In genomic region chr4:70505152-70505748, GRCh38 we compare ENCODE assay signal across 8 cellular contexts. TPM values are rescaled to one million over a fixed set of nuclear protein-coding genes. Genes with fewer than 3 reads are reported as not detected.
DNase-seq lines count a peak whose midpoint lies in the region; ATAC-seq, FAIRE-seq and TF ChIP-seq lines count a peak whose summit lies in the region.

No MANE protein-coding gene starts in this region.

- 0 out of 2 replicates have a peak overlapping the region, but pooled peaks have one; percentile 14 for H2AFZ ChIP-seq in OCI-LY3 (ENCODE audit: low read depth, low read length)

- peak; percentile 45 for DNase-seq in COLO829 (ENCODE audit: low spot score)
- peak; percentile 28 for DNase-seq in GM19239 (ENCODE audit: insufficient read length, low spot score)
- DNase-seq in activated T-helper 1 cell treated with anti-CD3 and anti-CD28 coated beads, Interleukin-12 subunit alpha, Interleukin-12 subunit beta, Interleukin-2, Interleukin-4 antibody, amounts not matched to agents 30 ng/mL and 10 ng/mL and 1 ng/mL, durations not matched to agents 14 hours and 24 hours and 36 hours (ENCODE audit: low spot score) = peak; percentile 43
- peak; percentile 26 to 65 for DNase-seq in foreskin fibroblast
- DNase-seq in pancreas = peak; percentile 16 to 85 (median 60)
- DNase-seq in urothelium cell line (ENCODE audit: low spot score) = peak; percentile 57

- no peaks in the 10 kb centered on the region for H3K36me3 Mint-ChIP-seq in activated T-helper 1 cell treated with anti-CD3 and anti-CD28 coated beads, Interleukin-12 subunit alpha, Interleukin-12 subunit beta, Interleukin-2, Interleukin-4 antibody, amounts not matched to agents 30 ng/mL and 10 ng/mL and 1 ng/mL, durations not matched to agents 14 hours and 24 hours and 36 hours (ENCODE audit: low read depth)

- intact Hi-C loops in activated T-helper 1 cell treated with anti-CD3 and anti-CD28 coated beads, Interleukin-12 subunit alpha, Interleukin-12 subunit beta, Interleukin-2, Interleukin-4 antibody, amounts not matched to agents 30 ng/mL and 10 ng/mL and 1 ng/mL, durations not matched to agents 14 hours and 24 hours and 36 hours (cut with micrococcal nuclease) = loop anchor here (1.0 to 10.0 kb wide), 3 partner anchors 310 to 1186 kb away; partner anchors contain the start of gene ODAM
- intact Hi-C loops in pancreas (cut with DNase I) = loop anchor here in 1 of 3 donors (10.0 kb wide), 1 partner anchor 610 kb away; no protein-coding TSS in a partner anchor

- H3K27me3 ChIP-seq in OCI-LY3 (ENCODE audit: low read depth, low read length) (peaks cover 10% of the 10 kb centered on the region; the same call in 1 of the 2 replicates), pancreas (no peaks in the 10 kb centered on the region)

- no peak overlapping the region for H3K9ac ChIP-seq in OCI-LY3 (ENCODE audit: low read length)

- no peak overlapping the region for H3K4me3 Mint-ChIP-seq in activated T-helper 1 cell treated with anti-CD3 and anti-CD28 coated beads, Interleukin-12 subunit alpha, Interleukin-12 subunit beta, Interleukin-2, Interleukin-4 antibody, amounts not matched to agents 30 ng/mL and 10 ng/mL and 1 ng/mL, durations not matched to agents 14 hours and 24 hours and 36 hours

- H3K4me1 ChIP-seq in OCI-LY3 (ENCODE audit: low read length) (peaks cover 3% of the 10 kb centered on the region; the same call in 1 of the 2 replicates), pancreas (no peaks in the 10 kb centered on the region)

- peak; percentile 89 for FAIRE-seq in GM19239 (lab: Jason Lieb, UNC)
- FAIRE-seq in pancreas (lab: Jason Lieb, UNC) = peak; percentile 5
- peak; percentile 35 for FAIRE-seq in urothelium cell line (lab: Jason Lieb, UNC)

- ATAC-seq in HG03196 (IDR thresholded peaks at IDR 0.05; ENCODE audit: unreplicated experiment) (peak; percentile 85), pancreas (peak; percentile 69 to 94 (median 90))

- H3K9me3 ChIP-seq in OCI-LY3 (ENCODE audit: insufficient read depth, low read length) (no peaks in the 10 kb centered on the region), pancreas (no peaks in the 10 kb centered on the region)

- H3K9me3 Mint-ChIP-seq in activated T-helper 1 cell treated with anti-CD3 and anti-CD28 coated beads, Interleukin-12 subunit alpha, Interleukin-12 subunit beta, Interleukin-2, Interleukin-4 antibody, amounts not matched to agents 30 ng/mL and 10 ng/mL and 1 ng/mL, durations not matched to agents 14 hours and 24 hours and 36 hours = no peaks in the 10 kb centered on the region

- H3K36me3 ChIP-seq in OCI-LY3 (replicated peaks; ENCODE audit: low read depth, low read length) = no peaks in the 10 kb centered on the region
- no peaks in the 10 kb centered on the region for H3K36me3 ChIP-seq in pancreas

- no peak overlapping the region for H3K27ac ChIP-seq in OCI-LY3 (ENCODE audit: low read length)
- no peak overlapping the region for H3K27ac ChIP-seq in pancreas

- peak overlapping the region; percentile 32 for H3K4me3 ChIP-seq in OCI-LY3 (ENCODE audit: low read length)
- H3K4me3 ChIP-seq in foreskin fibroblast (ENCODE audit: low read depth in 1 of 2, low read length in 2 of 2) = no peak overlapping the region
- no peak overlapping the region for H3K4me3 ChIP-seq in pancreas

- WGBS in pancreas, 2 donors = 1 to 4% methylated on average over 7 of the region's 7 CpGs

- H3K79me2 ChIP-seq in OCI-LY3 (ENCODE audit: low read length) = no peaks in the 10 kb centered on the region

- peak overlapping the region; percentile 55 for H3K4me2 ChIP-seq in OCI-LY3 (ENCODE audit: low read length)

- no peak overlapping the region for H3K27ac Mint-ChIP-seq in activated T-helper 1 cell treated with anti-CD3 and anti-CD28 coated beads, Interleukin-12 subunit alpha, Interleukin-12 subunit beta, Interleukin-2, Interleukin-4 antibody, amounts not matched to agents 30 ng/mL and 10 ng/mL and 1 ng/mL, durations not matched to agents 14 hours and 24 hours and 36 hours

- TF ChIP-seq CTCF in OCI-LY3 (IDR thresholded peaks at IDR 0.05; ENCODE audit: low read depth, low read length) (peak; percentile 97), foreskin fibroblast (IDR thresholded peaks at IDR 0.05; ENCODE audit: low read depth, low read length) (peak; percentile 98), pancreas (IDR thresholded peaks at IDR 0.05) (peak; percentile 62 to 90 (median 80))

- no peaks in the 10 kb centered on the region for H4K20me1 ChIP-seq in OCI-LY3 (ENCODE audit: insufficient read depth, low read length)

- no peaks in the 10 kb centered on the region for H3K27me3 Mint-ChIP-seq in activated T-helper 1 cell treated with anti-CD3 and anti-CD28 coated beads, Interleukin-12 subunit alpha, Interleukin-12 subunit beta, Interleukin-2, Interleukin-4 antibody, amounts not matched to agents 30 ng/mL and 10 ng/mL and 1 ng/mL, durations not matched to agents 14 hours and 24 hours and 36 hours (ENCODE audit: insufficient read depth)

- H3K4me1 Mint-ChIP-seq in activated T-helper 1 cell treated with anti-CD3 and anti-CD28 coated beads, Interleukin-12 subunit alpha, Interleukin-12 subunit beta, Interleukin-2, Interleukin-4 antibody, amounts not matched to agents 30 ng/mL and 10 ng/mL and 1 ng/mL, durations not matched to agents 14 hours and 24 hours and 36 hours (ENCODE audit: low read depth) = no peaks in the 10 kb centered on the region

RNA-seq across cellular contexts. Expression of gene AMTN, which starts 13.1 kb away (rescaled TPM):
- not detected in 2 replicates for total RNA-seq in activated T-helper 1 cell treated with anti-CD3 and anti-CD28 coated beads, Interleukin-12 subunit alpha, Interleukin-12 subunit beta, Interleukin-2, Interleukin-4 antibody, amounts not matched to agents 30 ng/mL and 10 ng/mL and 1 ng/mL, durations not matched to agents 14 hours and 24 hours and 36 hours
- under 1 TPM in 1 of 6 donors, not detected in 5; 0.53 TPM for total RNA-seq in pancreas
- polyA plus RNA-seq in pancreas = not detected

RNA-seq across cellular contexts. Expression of gene MUC7, which starts 33.3 kb away (rescaled TPM):
- total RNA-seq in activated T-helper 1 cell treated with anti-CD3 and anti-CD28 coated beads, Interleukin-12 subunit alpha, Interleukin-12 subunit beta, Interleukin-2, Interleukin-4 antibody, amounts not matched to agents 30 ng/mL and 10 ng/mL and 1 ng/mL, durations not matched to agents 14 hours and 24 hours and 36 hours = not detected in 2 replicates
- total RNA-seq in pancreas = not detected
- under 1 TPM in 1 of 2 donors, not detected in 1; 0.02 TPM for polyA plus RNA-seq in pancreas
